ENCODE assay signal across 19 cellular contexts in genomic region chr18:24985616-24986015, GRCh38.
DNase-seq lines count a peak whose midpoint lies in the region; ATAC-seq and TF ChIP-seq lines count a peak whose summit lies in the region.
"Had no signal": no experiment of that assay in that cellular context is flagged by ENCODE, and none has a peak within 500 bp of the region (broad histone marks: within the 10 kb centered on the region; RNA-seq: fewer than 3 reads in every experiment).

No MANE protein-coding gene starts in this region.

- no peaks in the 10 kb centered on the region for H3K36me3 Mint-ChIP-seq in CD8-positive, alpha-beta T cell
- H3K36me3 Mint-ChIP-seq: IgD-negative memory B cell had no signal

- no peak overlapping the region for H3K4me2 ChIP-seq in SK-N-SH
- no peak overlapping the region for H3K4me2 ChIP-seq in mesenchymal stem cell (ENCODE audit: low read length, poor library complexity, severe bottlenecking)
- H3K4me2 ChIP-seq in skeletal muscle satellite cell (ENCODE audit: low read length), result peak overlapping the region; percentile 61

- H3K4me1 ChIP-seq in SK-N-SH (ENCODE audit: control insufficient read depth in 1 of 2, insufficient read depth in 2 of 2, low read depth in 1 of 2, low read length in 1 of 2) (peaks cover 0 to 3% of the 10 kb centered on the region in 2 experiments; a peak in 1 of 4 replicates), mesenchymal stem cell (ENCODE audit: control insufficient read depth, insufficient read depth, low read depth, low read length) (no peaks in the 10 kb centered on the region), skeletal muscle satellite cell (ENCODE audit: control insufficient read depth, insufficient read depth, low read length) (peaks cover 41% of the 10 kb centered on the region)
- no peaks in the 10 kb centered on the region for H3K4me1 ChIP-seq in CD8-positive, alpha-beta T cell (ENCODE audit: insufficient read depth, low read length)
- H3K4me1 ChIP-seq: Caco-2 had no signal

- no peak overlapping the region for H4K8ac ChIP-seq in mesenchymal stem cell (ENCODE audit: low read length)

- H2BK12ac ChIP-seq in mesenchymal stem cell (ENCODE audit: low read length in 2 of 2), result peak overlapping the region; percentile 49 to 58

- no peak overlapping the region for H3K9ac ChIP-seq in SK-N-SH
- H3K9ac ChIP-seq in mesenchymal stem cell (ENCODE audit: low read length), result peak overlapping the region; percentile 89
- peak overlapping the region; percentile 63 for H3K9ac ChIP-seq in skeletal muscle satellite cell (ENCODE audit: low read depth, low read length)

- H3K9me3 Mint-ChIP-seq in CD8-positive, alpha-beta T cell, result no peaks in the 10 kb centered on the region
- H3K9me3 Mint-ChIP-seq: H9, IgD-negative memory B cell had no signal

- H4K91ac ChIP-seq in mesenchymal stem cell (ENCODE audit: low read length), result no peak overlapping the region

- H3K4me3 ChIP-seq in SK-N-SH (ENCODE audit: low read depth in 2 of 2, low read length in 1 of 2) (no peak overlapping the region), mesenchymal stem cell (ENCODE audit: insufficient read depth in 1 of 2, low read depth in 1 of 2, low read length in 2 of 2) (peak overlapping the region in 1 of 2 experiments; percentile 75), skeletal muscle satellite cell (ENCODE audit: low read length) (peak overlapping the region; percentile 48)
- H3K4me3 ChIP-seq in CD8-positive, alpha-beta T cell (ENCODE audit: low read depth, low read length), result no peak overlapping the region

- no peak overlapping the region for H3K14ac ChIP-seq in mesenchymal stem cell (ENCODE audit: low read length in 2 of 2)

- no peak overlapping the region for H2AK5ac ChIP-seq in mesenchymal stem cell (ENCODE audit: low read length, severe bottlenecking)

- H3F3A ChIP-seq in SK-N-SH (replicated peaks; ENCODE audit: insufficient read depth), result peaks cover 4% of the 10 kb centered on the region

- no peak overlapping the region for H2BK15ac ChIP-seq in mesenchymal stem cell (ENCODE audit: low read depth, poor library complexity, severe bottlenecking)

- H3K9me3 ChIP-seq in SK-N-SH (no peaks in the 10 kb centered on the region), mesenchymal stem cell (ENCODE audit: control insufficient read depth, low read length) (no peaks in the 10 kb centered on the region), skeletal muscle satellite cell (replicated peaks; ENCODE audit: low read length) (no peaks in the 10 kb centered on the region)
- H3K9me3 ChIP-seq in CD8-positive, alpha-beta T cell (ENCODE audit: low read length), result no peaks in the 10 kb centered on the region
- H3K9me3 ChIP-seq: Caco-2 had no signal

- no peaks in the 10 kb centered on the region for H4K20me1 ChIP-seq in SK-N-SH (ENCODE audit: insufficient read depth)

- POLR2A ChIA-PET in SK-N-SH (lab: Yijun Ruan, JAX), result no interaction called here
- POLR2A ChIA-PET in CD8-positive, alpha-beta T cell (lab: Charles Lee), result no interaction called here

- H3K27ac ChIP-seq in SK-N-SH (ENCODE audit: low read depth in 2 of 2, low read length in 1 of 2), result peak overlapping the region in 1 of 2 experiments; percentile 65; a peak in 1 of 4 replicates
- H3K27ac ChIP-seq in mesenchymal stem cell (ENCODE audit: low read length, poor library complexity, severe bottlenecking), result no peak overlapping the region
- no peak overlapping the region for H3K27ac ChIP-seq in CD8-positive, alpha-beta T cell (ENCODE audit: low read depth, low read length)
- H3K27ac ChIP-seq: 22Rv1, C4-2B had no signal

- H3K36me3 ChIP-seq in SK-N-SH (replicated peaks in 1 of 2; ENCODE audit: control insufficient read depth in 1 of 2, insufficient read depth in 2 of 2, low read length in 1 of 2) (no peaks in the 10 kb centered on the region), mesenchymal stem cell (ENCODE audit: control insufficient read depth in 1 of 2, insufficient read depth in 2 of 2, low read depth in 1 of 2, low read length in 2 of 2) (no peaks in the 10 kb centered on the region), skeletal muscle satellite cell (ENCODE audit: insufficient read depth, low read length) (no peaks in the 10 kb centered on the region)
- H3K36me3 ChIP-seq in CD8-positive, alpha-beta T cell (ENCODE audit: insufficient read depth, low read length), result no peaks in the 10 kb centered on the region

- H2AFZ ChIP-seq in SK-N-SH (ENCODE audit: low read depth) (no peak overlapping the region), mesenchymal stem cell (ENCODE audit: low read depth, low read length) (no peak overlapping the region)

- no peak overlapping the region for H2BK5ac ChIP-seq in mesenchymal stem cell (ENCODE audit: low read depth, low read length, poor library complexity, severe bottlenecking)

- no peak overlapping the region for H2BK120ac ChIP-seq in mesenchymal stem cell (ENCODE audit: low read depth, low read length)

- no peak for TF ChIP-seq EP300 in SK-N-SH (IDR thresholded peaks at IDR 0.05; ENCODE audit: borderline replicate concordance in 1 of 2, low read depth in 1 of 2, low read length in 1 of 2)

- TF ChIP-seq RAD21 in SK-N-SH (IDR thresholded peaks at IDR 0.05; ENCODE audit: low read length), result no peak

- no peak overlapping the region for H3K4ac ChIP-seq in mesenchymal stem cell (ENCODE audit: low read depth in 1 of 2, low read length in 2 of 2)

- H3K18ac ChIP-seq in mesenchymal stem cell (ENCODE audit: low read depth in 1 of 2, low read length in 2 of 2), result peak overlapping the region in 1 of 2 experiments; percentile 34

- H3K4me1 Mint-ChIP-seq in CD8-positive, alpha-beta T cell (ENCODE audit: low read depth), result no peaks in the 10 kb centered on the region

- no peaks in the 10 kb centered on the region for H3K27me3 ChIP-seq in SK-N-SH (ENCODE audit: insufficient read depth)
- H3K27me3 ChIP-seq in mesenchymal stem cell (ENCODE audit: control insufficient read depth in 1 of 2, insufficient read depth in 1 of 2, low read length in 2 of 2), result no peaks in the 10 kb centered on the region
- H3K27me3 ChIP-seq in skeletal muscle satellite cell (ENCODE audit: control insufficient read depth, insufficient read depth, low read length), result no peaks in the 10 kb centered on the region
- no peaks in the 10 kb centered on the region for H3K27me3 ChIP-seq in CD8-positive, alpha-beta T cell (ENCODE audit: insufficient read depth, low read length)

- no peak for TF ChIP-seq CTCF in SK-N-SH (IDR thresholded peaks at IDR 0.05)
- no peak for TF ChIP-seq CTCF in CD8-positive, alpha-beta T cell (IDR thresholded peaks at IDR 0.05)

- no peaks in the 10 kb centered on the region for H3K79me1 ChIP-seq in mesenchymal stem cell (replicated peaks; ENCODE audit: low read length, poor library complexity, severe bottlenecking)

- H3K27ac Mint-ChIP-seq in CD8-positive, alpha-beta T cell, result no peak overlapping the region
- H3K27ac Mint-ChIP-seq: IgD-negative memory B cell had no signal

- H3K79me2 ChIP-seq in SK-N-SH (ENCODE audit: insufficient read depth), result no peaks in the 10 kb centered on the region

- CTCF ChIA-PET in SK-N-SH (lab: Yijun Ruan, JAX), result interaction anchor here (1.0 kb wide), 1 partner anchor 153 kb away, joined by 3 read pairs; no protein-coding TSS in a partner anchor
- CTCF ChIA-PET in CD8-positive, alpha-beta T cell (lab: Charles Lee), result no interaction called here

- DNase-seq in SK-N-SH, result no peak
- peak; percentile 51 for DNase-seq in astrocyte of the hippocampus (ENCODE audit: low read depth, low spot score)
- DNase-seq in mesenchymal stem cell, result no peak
- DNase-seq in GM19238 (ENCODE audit: insufficient read length, low spot score), result no peak
- no peak for DNase-seq in CD8-positive, alpha-beta T cell
- DNase-seq: Caco-2, DMS53, H9, NCI-H1436, NCI-H2081 treated with DMSO at 0.1 percent for 48 hours, NCI-H2227 treated with DMSO at 0.1 percent for 48 hours, NCI-H526, OCI-M1 had no signal

- H3K9me2 ChIP-seq in SK-N-SH, result no peaks in the 10 kb centered on the region

- H3K4me3 Mint-ChIP-seq in CD8-positive, alpha-beta T cell, result no peak overlapping the region
- H3K4me3 Mint-ChIP-seq: H9, IgD-negative memory B cell had no signal

- ATAC-seq in SK-N-SH treated with all-trans-retinoic acid at 6 μM for 48 hours, result 0 out of 3 replicates have a peak, but pooled peaks have one; percentile 8
- no peak for ATAC-seq in CD8-positive, alpha-beta T cell
- no peak for ATAC-seq in HG02678 (IDR thresholded peaks at IDR 0.05; ENCODE audit: unreplicated experiment)

- H3K23ac ChIP-seq in mesenchymal stem cell (ENCODE audit: low read length in 2 of 2), result no peak overlapping the region

- WGBS in SK-N-SH (ENCODE audit: low lambda C conversion rate), result 72% methylated on average over 4 of the region's 4 CpGs
- 70% methylated on average over 2 of the region's 4 CpGs for WGBS in mesenchymal stem cell

- peaks cover 3% of the 10 kb centered on the region for H3K27me3 Mint-ChIP-seq in CD8-positive, alpha-beta T cell (ENCODE audit: low read depth)

- intact Hi-C loops in CD8-positive, alpha-beta T cell (cut with DNase I, micrococcal nuclease), result no loop called here

TF ChIP-seq in SK-N-SH treated with all-trans-retinoic acid at 6 μM for 48 hours, 23 proteins besides CTCF, POLR2A, EP300 and RAD21 (continues in another document):
- no peak for TF ChIP-seq BACH2 (CRISPR knock-in tag; IDR thresholded peaks at IDR 0.05; ENCODE audit: borderline replicate concordance)

TF ChIP-seq in SK-N-SH, 30 proteins besides CTCF, POLR2A, EP300 and RAD21 (continues in another document):
- no peak for TF ChIP-seq MEF2A (IDR thresholded peaks at IDR 0.05; ENCODE audit: borderline replicate concordance, low read depth)
- no peak for TF ChIP-seq SMC3 (IDR thresholded peaks at IDR 0.05; ENCODE audit: low read depth, low read length)
- TF ChIP-seq EZH2phosphoT487 (IDR thresholded peaks at IDR 0.05; ENCODE audit: borderline replicate concordance, low read depth), result no peak
- no peak for TF ChIP-seq ELF1 (IDR thresholded peaks at IDR 0.05)
